Comparison of ENCODE assay signal across 2 cellular contexts in genomic region chr6:136066005-136066404, GRCh38.
TF ChIP-seq lines count a peak whose summit lies in the region.

No MANE protein-coding gene starts in this region.

TF ChIP-seq in A549, 52 proteins besides CTCF, POLR2A, EP300 and RAD21:
- no peak for TF ChIP-seq REST (IDR thresholded peaks at IDR 0.05)
- TF ChIP-seq NFE2L2 (conservative IDR thresholded peaks at IDR 0.05; ENCODE audit: low read length), result no peak
- peak in 1 of 2 experiments; percentile 34; a peak in 1 of 4 replicates for TF ChIP-seq CEBPB (IDR thresholded peaks at IDR 0.05)

TF ChIP-seq in IMR-90, 13 proteins besides CTCF, POLR2A, EP300 and RAD21:
- TF ChIP-seq MXI1 (IDR thresholded peaks at IDR 0.05; ENCODE audit: borderline replicate concordance, low read depth, low read length), result no peak
- no peak for TF ChIP-seq USF2 (IDR thresholded peaks at IDR 0.05; ENCODE audit: low read depth, low read length)
- no peak for TF ChIP-seq FOS (IDR thresholded peaks at IDR 0.05; ENCODE audit: low read depth, low read length)
- no peak for TF ChIP-seq MAFK (IDR thresholded peaks at IDR 0.05; ENCODE audit: low read depth, low read length)
- peak; percentile 79 for TF ChIP-seq CEBPB (IDR thresholded peaks at IDR 0.05; ENCODE audit: low read depth, low read length)
- no peak for TF ChIP-seq ELK1 (IDR thresholded peaks at IDR 0.05; ENCODE audit: borderline replicate concordance, low read depth, low read length)
- TF ChIP-seq BHLHE40 (IDR thresholded peaks at IDR 0.05; ENCODE audit: low read depth, low read length), result no peak
- TF ChIP-seq MAZ (IDR thresholded peaks at IDR 0.05; ENCODE audit: borderline replicate concordance, low read depth, low read length), result no peak
- TF ChIP-seq RFX5 (IDR thresholded peaks at IDR 0.05; ENCODE audit: low read depth, low read length), result no peak
